In genomic region chr12:131892711-131893604, GRCh38 we compare ENCODE assay signal across 1 cellular context.
A peak's percentile ranks its signal among the peaks of the same experiment; 100 is the strongest.
TF ChIP-seq lines count a peak whose summit lies in the region.

No MANE protein-coding gene starts in this region.

TF ChIP-seq in HepG2, 621 proteins besides CTCF, POLR2A, EP300 and RAD21 (continued from another document and continues in another):
- TF ChIP-seq RFX1 (IDR thresholded peaks at IDR 0.05) (no peak), TBP (CRISPR knock-in tag; IDR thresholded peaks at IDR 0.05) (no peak), ZNF737 (CRISPR knock-in tag; IDR thresholded peaks at IDR 0.05; ENCODE audit: borderline replicate concordance) (no peak), GMEB1 (CRISPR knock-in tag; IDR thresholded peaks at IDR 0.05; ENCODE audit: borderline replicate concordance) (no peak), HES4 (CRISPR knock-in tag; IDR thresholded peaks at IDR 0.05; ENCODE audit: borderline replicate concordance) (no peak), ZNF407 (CRISPR knock-in tag; IDR thresholded peaks at IDR 0.05; ENCODE audit: not compliant biosample characterization) (peak; percentile 64), ARID4A (CRISPR knock-in tag; IDR thresholded peaks at IDR 0.05; ENCODE audit: borderline replicate concordance) (0 out of 2 replicates have a peak, but pooled peaks have one; percentile 26), ZNF609 (CRISPR knock-in tag; IDR thresholded peaks at IDR 0.05; ENCODE audit: borderline replicate concordance) (no peak), ZNF431 (CRISPR knock-in tag; IDR thresholded peaks at IDR 0.05; ENCODE audit: borderline replicate concordance, low read depth) (no peak), ZFP62 (CRISPR knock-in tag; IDR thresholded peaks at IDR 0.05) (no peak), ZBTB1 (CRISPR knock-in tag; IDR thresholded peaks at IDR 0.05; ENCODE audit: borderline replicate concordance) (no peak), CREBL2 (CRISPR knock-in tag; IDR thresholded peaks at IDR 0.05; ENCODE audit: borderline replicate concordance) (no peak), ZFX (CRISPR knock-in tag; IDR thresholded peaks at IDR 0.05; ENCODE audit: low read depth) (0 out of 2 replicates have a peak, but pooled peaks have one; percentile 17), PLRG1 (conservative IDR thresholded peaks at IDR 0.05) (no peak), ZNF772 (CRISPR knock-in tag; IDR thresholded peaks at IDR 0.05) (no peak), ZSCAN29 (CRISPR knock-in tag; conservative IDR thresholded peaks at IDR 0.05) (no peak), IRF9 (CRISPR knock-in tag; IDR thresholded peaks at IDR 0.05; ENCODE audit: borderline replicate concordance) (no peak), ZFP91 (CRISPR knock-in tag; IDR thresholded peaks at IDR 0.05; ENCODE audit: borderline replicate concordance) (0 out of 2 replicates have a peak, but pooled peaks have one; percentile 28), ZNF256 (CRISPR knock-in tag; conservative IDR thresholded peaks at IDR 0.05) (no peak), BCL6 (CRISPR knock-in tag; IDR thresholded peaks at IDR 0.05) (no peak), ZNF121 (CRISPR knock-in tag; IDR thresholded peaks at IDR 0.05) (0 out of 2 replicates have a peak, but pooled peaks have one; percentile 26), PREB (CRISPR knock-in tag; IDR thresholded peaks at IDR 0.05) (no peak), U2AF2 (IDR thresholded peaks at IDR 0.05; ENCODE audit: low read depth, low read length) (no peak), ZNF777 (CRISPR knock-in tag; IDR thresholded peaks at IDR 0.05) (no peak), SAP130 (CRISPR knock-in tag; IDR thresholded peaks at IDR 0.05; ENCODE audit: low read depth) (no peak), ZNF501 (CRISPR knock-in tag; IDR thresholded peaks at IDR 0.05) (peak; percentile 46; the same call in 1 of the 2 replicates)
